ENCODE assay signal across 21 cellular contexts in genomic region chr20:41567615-41568014, GRCh38.
"Had no signal": no experiment of that assay in that cellular context is flagged by ENCODE, and none has a peak within 500 bp of the region (broad histone marks: within the 10 kb centered on the region; RNA-seq: fewer than 3 reads in every experiment).

No MANE protein-coding gene starts in this region.

- H3K36me3 ChIP-seq: brain microvascular endothelial cell, cardiac muscle cell had no signal

- H3K27me3 ChIP-seq: brain microvascular endothelial cell, cardiac muscle cell had no signal

- ATAC-seq: activated T-cell treated with anti-CD3 and anti-CD28 coated beads, Interleukin-2, amount 50 U/mL, for 4 hours; PC-3; T-helper 17 cell had no signal

- H3K4me3 ChIP-seq: cardiac muscle cell had no signal

- H3K27ac ChIP-seq: brain microvascular endothelial cell, cardiac muscle cell had no signal

- DNase-seq: activated B cell treated with CpG ODN at 0.5 μM for 24 hours; activated CD4-positive, alpha-beta memory T cell treated with anti-CD3 and anti-CD28 coated beads for 36 hours; activated CD4-positive, alpha-beta T cell treated with anti-CD3 and anti-CD28 coated beads, Interleukin-2, amount 10 ng/mL, durations not matched to agents 7 days and 5 days; activated CD8-positive, alpha-beta memory T cell treated with anti-CD3 and anti-CD28 coated beads for 24 hours; activated effector memory CD4-positive, alpha-beta T cell treated with anti-CD3 and anti-CD28 coated beads, Interleukin-2, amount 50 U/mL, for 16 hours; activated naive CD4-positive, alpha-beta T cell treated with anti-CD3 and anti-CD28 coated beads for 36 hours; activated naive CD8-positive, alpha-beta T cell treated with anti-CD3 and anti-CD28 coated beads for 36 hours; activated T-cell treated with anti-CD3 and anti-CD28 coated beads, Interleukin-2, amount 50 U/mL, for 4 hours; brain microvascular endothelial cell; KG1; NCI-H1092; NCI-H1417; NCI-H2029; NCI-H2107; NCI-H510A treated with DMSO at 0.1 percent for 48 hours; NCI-H69; PC-3; SHP77 treated with DMSO at 0.1 percent for 48 hours; T-helper 17 cell; T-helper 9 cell had no signal
